ENCODE assay signal across 15 cellular contexts in genomic region chr10:97560731-97561381, GRCh38. TPM values are rescaled to one million over a fixed set of nuclear protein-coding genes. Genes with fewer than 3 reads are reported as not detected.
DNase-seq lines count a peak whose midpoint lies in the region; ATAC-seq, FAIRE-seq and TF ChIP-seq lines count a peak whose summit lies in the region.
"Not testable (repeated sequence)": the region's sequence is repeated elsewhere in the genome, so short reads cannot be mapped to it uniquely, and the experiment has no call there.
"Had no signal": no experiment of that assay in that cellular context is flagged by ENCODE, and none has a peak within 500 bp of the region (broad histone marks: within the 10 kb centered on the region; RNA-seq: fewer than 3 reads in every experiment).

No MANE protein-coding gene starts in this region.

- not testable (repeated sequence) for H3K4me1 ChIP-seq in ACC112 (ENCODE audit: control insufficient read depth, insufficient read depth, low read length, unreplicated experiment); GM23248 (ENCODE audit: insufficient read depth); duodenal mucosa (ENCODE audit: control insufficient read depth in 1 of 2, insufficient read depth in 2 of 2, low read length in 2 of 2); spleen
- peaks cover 15% of the 10 kb centered on the region; the same call in 1 of the 2 replicates for H3K4me1 ChIP-seq in HepG2 (ENCODE audit: insufficient read depth, low read length)

- peak in 1 of 2 experiments; percentile 37; a peak in 1 of 4 replicates for TF ChIP-seq POLR2A in HepG2 (IDR thresholded peaks at IDR 0.05; ENCODE audit: insufficient read depth in 1 of 2, low read depth in 2 of 2, low read length in 2 of 2)
- TF ChIP-seq POLR2A in spleen (IDR thresholded peaks at IDR 0.05) = not testable (repeated sequence)

- not testable (repeated sequence) for ATAC-seq in WTC11
- peak; percentile 80 for ATAC-seq in HepG2

- H3K4me2 ChIP-seq in GM23248 (ENCODE audit: unreplicated experiment) = peak overlapping the region; percentile 57
- peak overlapping the region; percentile 62 for H3K4me2 ChIP-seq in HepG2 (ENCODE audit: low read depth, low read length)

- not testable (repeated sequence) for H2AFZ ChIP-seq in ACC112 (ENCODE audit: low read length, unreplicated experiment); HepG2 (ENCODE audit: low read length)
- peak overlapping the region; percentile 66 for H2AFZ ChIP-seq in GM23248

- peaks cover 31% of the 10 kb centered on the region for H3K9me3 Mint-ChIP-seq in WTC11
- H3K9me3 Mint-ChIP-seq in osteocyte (ENCODE audit: unreplicated experiment) = not testable (repeated sequence)

- CTCF ChIA-PET in WTC11 (lab: Charles Lee); HepG2 (lab: Yijun Ruan, JAX; ENCODE audit: low intra/inter-chr PET ratio, low total read pairs): not testable (repeated sequence)

- H3K27me3 Mint-ChIP-seq in WTC11 (ENCODE audit: low read depth); osteocyte (ENCODE audit: unreplicated experiment): not testable (repeated sequence)

- peak overlapping the region; percentile 72 for H3K4me3 ChIP-seq in ACC112 (ENCODE audit: low read depth, low read length)
- H3K4me3 ChIP-seq in GM23248 = peak overlapping the region; percentile 60
- not testable (repeated sequence) for H3K4me3 ChIP-seq in duodenal mucosa (ENCODE audit: low read depth in 1 of 2, low read length in 2 of 2)
- peak overlapping the region; percentile 52 to 66 (median 55); a peak in 5 of 6 replicates for H3K4me3 ChIP-seq in HepG2 (replicated peaks in 1 of 3; ENCODE audit: insufficient read depth in 1 of 3, low read depth in 2 of 3, low read length in 3 of 3)
- H3K4me3 ChIP-seq in spleen = peak overlapping the region in 2 of 8 donors; percentile 27 to 35

- H3K4me1 Mint-ChIP-seq in WTC11; osteocyte (ENCODE audit: unreplicated experiment): not testable (repeated sequence)

- POLR2A ChIA-PET in WTC11 (lab: Charles Lee); HepG2 (lab: Yijun Ruan, JAX): not testable (repeated sequence)

- not testable (repeated sequence) for H3K36me3 ChIP-seq in ACC112 (ENCODE audit: insufficient read depth, low read length); GM23248 (ENCODE audit: low read depth); duodenal mucosa (ENCODE audit: control insufficient read depth in 1 of 2, insufficient read depth in 2 of 2, low read length in 2 of 2); HepG2 (replicated peaks in 1 of 2; ENCODE audit: control insufficient read depth in 1 of 2, insufficient read depth in 2 of 2, low read length in 2 of 2); spleen

- not testable (repeated sequence) for H4K20me1 ChIP-seq in GM23248 (ENCODE audit: insufficient read depth); HepG2 (ENCODE audit: insufficient read depth, low read length)

- TF ChIP-seq EP300 in HepG2 (IDR thresholded peaks at IDR 0.05; ENCODE audit: low read depth in 2 of 2, low read length in 2 of 2); HepG2 (CRISPR knock-in tag; IDR thresholded peaks at IDR 0.05; ENCODE audit: borderline replicate concordance): not testable (repeated sequence)

- peak overlapping the region; percentile 79 for H3K9ac ChIP-seq in GM23248
- not testable (repeated sequence) for H3K9ac ChIP-seq in duodenal mucosa (ENCODE audit: low read depth in 1 of 2, low read length in 2 of 2)
- peak overlapping the region; percentile 52; the same call in 1 of the 2 replicates for H3K9ac ChIP-seq in HepG2 (ENCODE audit: insufficient read depth, low read depth, low read length)

- not testable (repeated sequence) for H3K27me3 ChIP-seq in ACC112 (ENCODE audit: insufficient read depth, low read length); GM23248 (replicated peaks; ENCODE audit: insufficient read depth); duodenal mucosa (ENCODE audit: control insufficient read depth in 1 of 2, insufficient read depth in 2 of 2, low read length in 2 of 2); HepG2 (ENCODE audit: control insufficient read depth in 1 of 2, insufficient read depth in 2 of 2, low read length in 2 of 2); spleen (replicated peaks in 1 of 7)

- not testable (repeated sequence) for TF ChIP-seq CTCF in WTC11 (IDR thresholded peaks at IDR 0.05); HepG2 (CRISPR knock-in tag; IDR thresholded peaks at IDR 0.05); osteocyte (IDR thresholded peaks at IDR 0.05); spleen (IDR thresholded peaks at IDR 0.05 in 8 of 11, conservative IDR thresholded peaks at IDR 0.05 in 3 of 11)

- H3K9me2 ChIP-seq in GM23248 (ENCODE audit: insufficient read depth) = not testable (repeated sequence)

- BruUV-seq in HepG2 (replicated peaks; lab: Mats Ljungman, UMichigan) = TSS peak; percentile 88

- H3K36me3 Mint-ChIP-seq in WTC11 = peaks cover 25% of the 10 kb centered on the region
- H3K36me3 Mint-ChIP-seq in osteocyte (ENCODE audit: unreplicated experiment) = not testable (repeated sequence)

- FAIRE-seq in HepG2 (lab: Jason Lieb, UNC) = not testable (repeated sequence)

- in situ Hi-C loops in GM23248 (cut with MboI); HepG2 (cut with HindIII; ENCODE audit: extremely low pct_ligation_motif_present, low pct_unique_long_range_greater_than_20kb): not testable (repeated sequence)

- H3K79me2 ChIP-seq in ACC112 (ENCODE audit: control insufficient read depth, insufficient read depth, low read length, unreplicated experiment) (peaks cover 14% of the 10 kb centered on the region), GM23248 (ENCODE audit: insufficient read depth) (peaks cover 89% of the 10 kb centered on the region)
- H3K79me2 ChIP-seq in HepG2 (ENCODE audit: insufficient read depth, low read length) = not testable (repeated sequence)

- WGBS in GM23248 (ENCODE audit: low coverage in 1 of 2, low lambda C conversion rate in 2 of 2, missing lambda C conversion rate in 2 of 2), 2 experiments = 51 to 62% methylated on average over 17 of the region's 17 CpGs
- 19% methylated on average over 12 of the region's 17 CpGs for WGBS in HepG2 (ENCODE audit: low lambda C conversion rate)
- WGBS in spleen, 5 donors = 76 to 85% (median 82%) methylated on average over 14 to 17 of the region's 17 CpGs

- peak overlapping the region; percentile 58 for H3K27ac ChIP-seq in ACC112 (ENCODE audit: low read depth, low read length)
- peak overlapping the region; percentile 63 for H3K27ac ChIP-seq in GM23248
- H3K27ac ChIP-seq in duodenal mucosa (ENCODE audit: low read depth, low read length) = peak overlapping the region; percentile 20
- not testable (repeated sequence) for H3K27ac ChIP-seq in HepG2 (ENCODE audit: extremely low read length, insufficient read depth, low read length)
- H3K27ac ChIP-seq in spleen = peak overlapping the region in 6 of 8 donors; percentile 29 to 76 (median 60)

- not testable (repeated sequence) for H3K27ac Mint-ChIP-seq in WTC11
- peak overlapping the region; percentile 53 for H3K27ac Mint-ChIP-seq in osteocyte (ENCODE audit: unreplicated experiment)

- not testable (repeated sequence) for H3F3A ChIP-seq in GM23248 (ENCODE audit: insufficient read depth)

- DNase-seq in GM23248 = peak; percentile 67
- not testable (repeated sequence) for DNase-seq in WTC11 (ENCODE audit: low spot score); osteocyte (ENCODE audit: extremely low spot score, unreplicated experiment)
- DNase-seq in cardiac septum (ENCODE audit: low spot score) = peak; percentile 70
- DNase-seq in HepG2 (ENCODE audit: low spot score) = peak; percentile 27
- peak; percentile 75 for DNase-seq in spleen

- H3K9me3 ChIP-seq in GM23248 (ENCODE audit: low read depth); duodenal mucosa (ENCODE audit: control insufficient read depth in 1 of 2, low read length in 2 of 2); HepG2 (ENCODE audit: low read length); spleen: not testable (repeated sequence)

- H3K4me3 Mint-ChIP-seq in WTC11; osteocyte (ENCODE audit: unreplicated experiment): not testable (repeated sequence)

- intact Hi-C loops in cardiac septum (cut with DNase I); HepG2 (cut with micrococcal nuclease; ENCODE audit: unreplicated experiment); spleen (cut with DNase I; ENCODE audit: low total_unique reads): not testable (repeated sequence)

- TF ChIP-seq RAD21 in HepG2 (CRISPR knock-in tag; IDR thresholded peaks at IDR 0.05) = not testable (repeated sequence)

RNA-seq across cellular contexts. Expression of gene ANKRD2, which starts 11.7 kb away (rescaled TPM):
- total RNA-seq in GM23248 (2014; rRNA removed; shearing (Covaris generic)) = not detected in 2 replicates
- polyA plus RNA-seq in GM23248 (2016; fragmentation: Nextera tagmentation; extraction: Ambion mirVana) (not detected in 2 replicates), HepG2 (2011; rRNA removed) (not detected in 2 replicates), spleen (under 1 TPM; 0.10 to 0.52 (median 0.18) TPM)
- total RNA-seq in WTC11 (2021) (not detected in 3 replicates), cardiac septum (138 TPM), HepG2 (2016; rRNA removed; fragmentation: Illumina TruSeq; extraction: Trizol) (not detected in 2 replicates), osteocyte (not detected in 2 replicates), spleen (not detected)
- total RNA-seq in HepG2 (2016; cell fraction: cytosol; rRNA removed; fragmentation: Illumina TruSeq; extraction: Trizol; ENCODE audit: low read depth) = not detected in 2 replicates
- total RNA-seq in HepG2 (2016; cell fraction: insoluble cytoplasmic fraction; rRNA removed; fragmentation: Illumina TruSeq; extraction: Trizol) = not detected in 2 replicates
- not detected in 2 replicates for total RNA-seq in HepG2 (2016; cell fraction: membrane; rRNA removed; fragmentation: Illumina TruSeq; extraction: Trizol)
- not detected in 2 replicates for total RNA-seq in HepG2 (2016; cell fraction: nucleus; rRNA removed; fragmentation: Illumina TruSeq; extraction: Trizol)
- polyA plus RNA-seq in HepG2 (2011; cell fraction: cytosol; rRNA removed) = not detected in 2 replicates
- not detected in 2 replicates for polyA plus RNA-seq in HepG2 (2011; cell fraction: nucleus; rRNA removed)
- polyA plus RNA-seq in HepG2 (2012) = not detected in 2 replicates
- not detected in 2 replicates for polyA plus RNA-seq in HepG2 (2016; cell fraction: cytosol; fragmentation: Illumina TruSeq; extraction: Trizol; ENCODE audit: low read depth)
- polyA plus RNA-seq in HepG2 (2016; cell fraction: insoluble cytoplasmic fraction; fragmentation: Illumina TruSeq; extraction: Trizol; ENCODE audit: low read depth) = not detected in 2 replicates
- not detected in 2 replicates for polyA plus RNA-seq in HepG2 (2016; cell fraction: membrane; fragmentation: Illumina TruSeq; extraction: Trizol; ENCODE audit: low read depth)
- not detected in 2 replicates for polyA plus RNA-seq in HepG2 (2016; cell fraction: nucleus; fragmentation: Illumina TruSeq; extraction: Trizol; ENCODE audit: insufficient read depth, low read depth)
- 0.09 TPM in 1 of 2 replicates, not detected in the other for polyA minus RNA-seq in HepG2 (2011; rRNA and poly(A)+ RNA removed; ENCODE audit: low replicate concordance)
- not detected in 2 replicates for polyA minus RNA-seq in HepG2 (2011; cell fraction: cytosol; rRNA and poly(A)+ RNA removed)
- not detected in 2 replicates for polyA minus RNA-seq in HepG2 (2011; cell fraction: nucleus; rRNA and poly(A)+ RNA removed)
- total RNA-seq: activated naive CD8-positive, alpha-beta T cell treated with anti-CD3 and anti-CD28 coated beads for 36 hours; CD4-positive, CD25-positive, alpha-beta regulatory T cell; endodermal cell; mononuclear cell; natural killer cell treated with Interleukin-12 subunit alpha and Interleukin-12 subunit beta and Interleukin-15 and Interleukin-18, amount 100 ng/mL, for 72 hours had no signal
- polyA plus RNA-seq: CD4-positive, CD25-positive, alpha-beta regulatory T cell; immature natural killer cell had no signal

RNA-seq across cellular contexts. Expression of gene HOGA1, which starts 23.3 kb away (rescaled TPM):
- 0.22 TPM in 1 of 2 replicates, not detected in the other for total RNA-seq in GM23248 (2014; rRNA removed; shearing (Covaris generic))
- polyA plus RNA-seq in GM23248 (2016; fragmentation: Nextera tagmentation; extraction: Ambion mirVana) (0.13 and 0.28 TPM in 2 replicates), HepG2 (2011; rRNA removed) (7.1 and 7.6 TPM in 2 replicates), spleen (under 1 TPM; 0.11 to 0.42 (median 0.15) TPM)
- total RNA-seq in WTC11 (2021) (0.15 to 0.62 TPM (median 0.55 TPM) in 3 replicates), cardiac septum (20.4 TPM), HepG2 (2016; rRNA removed; fragmentation: Illumina TruSeq; extraction: Trizol) (18.8 and 19.5 TPM in 2 replicates), osteocyte (not detected in 2 replicates), spleen (under 1 TPM in 2 of 7 donors, not detected in 5; 0.19 to 0.32 TPM)
- 3.4 and 5.6 TPM in 2 replicates for total RNA-seq in HepG2 (2016; cell fraction: cytosol; rRNA removed; fragmentation: Illumina TruSeq; extraction: Trizol; ENCODE audit: low read depth)
- total RNA-seq in HepG2 (2016; cell fraction: insoluble cytoplasmic fraction; rRNA removed; fragmentation: Illumina TruSeq; extraction: Trizol) = 18.4 and 22.7 TPM in 2 replicates
- total RNA-seq in HepG2 (2016; cell fraction: membrane; rRNA removed; fragmentation: Illumina TruSeq; extraction: Trizol) = 6.7 and 7.9 TPM in 2 replicates
- 14.5 and 15.4 TPM in 2 replicates for total RNA-seq in HepG2 (2016; cell fraction: nucleus; rRNA removed; fragmentation: Illumina TruSeq; extraction: Trizol)
- 6.2 and 6.3 TPM in 2 replicates for polyA plus RNA-seq in HepG2 (2011; cell fraction: cytosol; rRNA removed)
- 12.0 and 12.1 TPM in 2 replicates for polyA plus RNA-seq in HepG2 (2011; cell fraction: nucleus; rRNA removed)
- polyA plus RNA-seq in HepG2 (2012) = 4.6 and 5.6 TPM in 2 replicates
- polyA plus RNA-seq in HepG2 (2016; cell fraction: cytosol; fragmentation: Illumina TruSeq; extraction: Trizol; ENCODE audit: low read depth) = 2.4 and 2.7 TPM in 2 replicates
- 15.7 and 17.4 TPM in 2 replicates for polyA plus RNA-seq in HepG2 (2016; cell fraction: insoluble cytoplasmic fraction; fragmentation: Illumina TruSeq; extraction: Trizol; ENCODE audit: low read depth)
- 3.0 and 3.6 TPM in 2 replicates for polyA plus RNA-seq in HepG2 (2016; cell fraction: membrane; fragmentation: Illumina TruSeq; extraction: Trizol; ENCODE audit: low read depth)
- 18.7 and 20.9 TPM in 2 replicates for polyA plus RNA-seq in HepG2 (2016; cell fraction: nucleus; fragmentation: Illumina TruSeq; extraction: Trizol; ENCODE audit: insufficient read depth, low read depth)
- 1.9 and 7.8 TPM in 2 replicates for polyA minus RNA-seq in HepG2 (2011; rRNA and poly(A)+ RNA removed; ENCODE audit: low replicate concordance)
- polyA minus RNA-seq in HepG2 (2011; cell fraction: cytosol; rRNA and poly(A)+ RNA removed) = 2.8 and 3.5 TPM in 2 replicates
- 9.0 and 9.3 TPM in 2 replicates for polyA minus RNA-seq in HepG2 (2011; cell fraction: nucleus; rRNA and poly(A)+ RNA removed)
- total RNA-seq: activated naive CD8-positive, alpha-beta T cell treated with anti-CD3 and anti-CD28 coated beads for 36 hours; CD4-positive, CD25-positive, alpha-beta regulatory T cell; mononuclear cell; natural killer cell treated with Interleukin-12 subunit alpha and Interleukin-12 subunit beta and Interleukin-15 and Interleukin-18, amount 100 ng/mL, for 72 hours had no signal
- polyA plus RNA-seq: CD4-positive, CD25-positive, alpha-beta regulatory T cell; immature natural killer cell had no signal

RNA-seq across cellular contexts. Expression of gene C10orf62, which starts 28.7 kb away (rescaled TPM):
- not detected in 2 replicates for total RNA-seq in GM23248 (2014; rRNA removed; shearing (Covaris generic))
- polyA plus RNA-seq in GM23248 (2016; fragmentation: Nextera tagmentation; extraction: Ambion mirVana) (not detected in 2 replicates), HepG2 (2011; rRNA removed) (0.61 and 0.74 TPM in 2 replicates), spleen (not detected)
- total RNA-seq in WTC11 (2021) (0.21 to 0.34 TPM in 2 of 3 replicates, not detected in the other), cardiac septum (0.51 TPM), HepG2 (2016; rRNA removed; fragmentation: Illumina TruSeq; extraction: Trizol) (0.28 and 1.6 TPM in 2 replicates), osteocyte (not detected in 2 replicates), spleen (not detected)
- total RNA-seq in HepG2 (2016; cell fraction: cytosol; rRNA removed; fragmentation: Illumina TruSeq; extraction: Trizol; ENCODE audit: low read depth) = not detected in 2 replicates
- total RNA-seq in HepG2 (2016; cell fraction: insoluble cytoplasmic fraction; rRNA removed; fragmentation: Illumina TruSeq; extraction: Trizol) = 0.42 and 1.9 TPM in 2 replicates
- total RNA-seq in HepG2 (2016; cell fraction: membrane; rRNA removed; fragmentation: Illumina TruSeq; extraction: Trizol) = 0.15 TPM in 1 of 2 replicates, not detected in the other
- total RNA-seq in HepG2 (2016; cell fraction: nucleus; rRNA removed; fragmentation: Illumina TruSeq; extraction: Trizol) = 3.1 and 3.7 TPM in 2 replicates
- 0.08 and 0.21 TPM in 2 replicates for polyA plus RNA-seq in HepG2 (2011; cell fraction: cytosol; rRNA removed)
- polyA plus RNA-seq in HepG2 (2011; cell fraction: nucleus; rRNA removed) = 2.6 and 3.1 TPM in 2 replicates
- 0.21 and 0.27 TPM in 2 replicates for polyA plus RNA-seq in HepG2 (2012)
- polyA plus RNA-seq in HepG2 (2016; cell fraction: cytosol; fragmentation: Illumina TruSeq; extraction: Trizol; ENCODE audit: low read depth) = 0.22 TPM in 1 of 2 replicates, not detected in the other
- polyA plus RNA-seq in HepG2 (2016; cell fraction: insoluble cytoplasmic fraction; fragmentation: Illumina TruSeq; extraction: Trizol; ENCODE audit: low read depth) = 0.27 and 0.39 TPM in 2 replicates
- polyA plus RNA-seq in HepG2 (2016; cell fraction: membrane; fragmentation: Illumina TruSeq; extraction: Trizol; ENCODE audit: low read depth) = not detected in 2 replicates
- polyA plus RNA-seq in HepG2 (2016; cell fraction: nucleus; fragmentation: Illumina TruSeq; extraction: Trizol; ENCODE audit: insufficient read depth, low read depth) = 1.4 and 1.5 TPM in 2 replicates
- polyA minus RNA-seq in HepG2 (2011; rRNA and poly(A)+ RNA removed; ENCODE audit: low replicate concordance) = 1.6 and 3.3 TPM in 2 replicates
- polyA minus RNA-seq in HepG2 (2011; cell fraction: cytosol; rRNA and poly(A)+ RNA removed) = not detected in 2 replicates
- 5.2 and 5.8 TPM in 2 replicates for polyA minus RNA-seq in HepG2 (2011; cell fraction: nucleus; rRNA and poly(A)+ RNA removed)
- total RNA-seq: activated naive CD8-positive, alpha-beta T cell treated with anti-CD3 and anti-CD28 coated beads for 36 hours; CD4-positive, CD25-positive, alpha-beta regulatory T cell; endodermal cell; mononuclear cell; natural killer cell treated with Interleukin-12 subunit alpha and Interleukin-12 subunit beta and Interleukin-15 and Interleukin-18, amount 100 ng/mL, for 72 hours had no signal
- polyA plus RNA-seq: CD4-positive, CD25-positive, alpha-beta regulatory T cell; immature natural killer cell; ovary had no signal

Comparison
In these comparisons a context has a peak if more than half of its experiments do, and no peak if none do; other contexts are left out.
1. RNA of gene ANKRD2, which starts 11.7 kb away (total RNA-seq): 138 TPM in cardiac septum (single experiment); not detected in osteocyte, not detected in WTC11, not detected in spleen, not detected in GM23248 and not detected in HepG2; every median in the first group is over 100 times any median in the second.